ENCODE assay signal across 20 cellular contexts in the genomic region with DNA sequence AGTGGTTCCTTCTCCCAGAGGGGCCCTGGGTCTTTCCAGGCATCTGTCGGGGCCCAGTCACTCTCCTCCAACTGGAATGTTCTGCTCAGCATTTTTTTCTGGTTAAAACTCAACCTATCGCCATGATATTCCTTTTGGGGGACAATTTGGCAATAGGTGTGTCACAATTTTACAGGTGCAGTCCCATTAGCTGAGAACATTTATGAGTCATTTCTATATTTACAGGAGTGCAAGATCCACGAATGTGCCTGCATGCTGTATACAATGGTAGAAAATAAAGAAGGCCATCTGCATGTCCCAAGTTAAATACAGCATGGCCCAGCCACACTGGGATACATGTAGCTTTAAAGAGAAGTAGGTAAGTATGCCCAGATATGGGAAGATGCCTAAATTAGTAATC. TPM values are rescaled to one million over a fixed set of nuclear protein-coding genes. Genes with fewer than 3 reads are reported as not detected.
DNase-seq lines count a peak whose midpoint lies in the region; ATAC-seq and TF ChIP-seq lines count a peak whose summit lies in the region.
"Had no signal": no experiment of that assay in that cellular context is flagged by ENCODE, and none has a peak within 500 bp of the region (broad histone marks: within the 10 kb centered on the region; RNA-seq: fewer than 3 reads in every experiment).

No MANE protein-coding gene starts in this region.

- H3K4me3 Mint-ChIP-seq in activated naive CD8-positive, alpha-beta T cell = no peak overlapping the region
- H3K4me3 Mint-ChIP-seq in activated naive CD8-positive, alpha-beta T cell treated with anti-CD3 and anti-CD28 coated beads, Interleukin-2, amount 50 U/mL, for 24 hours = no peak overlapping the region
- H3K4me3 Mint-ChIP-seq in T-helper 17 cell (no peak overlapping the region), immature natural killer cell (peak overlapping the region; percentile 45 to 89 (median 72))
- H3K4me3 Mint-ChIP-seq: neural progenitor cell had no signal

- H3K4me3 ChIP-seq in stomach = no peak overlapping the region
- H3K4me3 ChIP-seq: dorsolateral prefrontal cortex, left ventricle myocardium inferior, neural progenitor cell, SK-N-MC had no signal

- WGBS in stomach, 5 donors = 64 to 72% (median 70%) methylated on average over 3 of the region's 3 CpGs

- no peak for TF ChIP-seq EP300 in stomach (IDR thresholded peaks at IDR 0.05)

- no peak for DNase-seq in activated naive CD8-positive, alpha-beta T cell treated with anti-CD3 and anti-CD28 coated beads, Interleukin-2, amount 50 U/mL, for 24 hours
- no peak for DNase-seq in T-helper 17 cell
- no peak for DNase-seq in immature natural killer cell
- DNase-seq in stomach = no peak
- DNase-seq in NCI-H1694 treated with DMSO at 0.1 percent for 48 hours (lab: John Stamatoyannopoulos, UW) = no peak
- DNase-seq: foreskin fibroblast, NCI-H1436 treated with DMSO at 0.1 percent for 48 hours, NCI-H2171, NCI-H526 treated with DMSO at 0.1 percent for 48 hours had no signal

- no peaks in the 10 kb centered on the region for H3K36me3 ChIP-seq in stomach
- H3K36me3 ChIP-seq: left ventricle myocardium inferior, neural progenitor cell had no signal

- intact Hi-C loops in stomach (cut with DNase I; ENCODE audit: low total_unique reads) = no loop called here

- no peak for ATAC-seq in activated naive CD8-positive, alpha-beta T cell treated with anti-CD3 and anti-CD28 coated beads, Interleukin-2, amount 50 U/mL, for 24 hours
- no peak for ATAC-seq in T-helper 17 cell
- ATAC-seq in GM19452 (IDR thresholded peaks at IDR 0.05; ENCODE audit: unreplicated experiment) = no peak
- no peak for ATAC-seq in HG02981 (IDR thresholded peaks at IDR 0.05; ENCODE audit: unreplicated experiment)
- ATAC-seq: HCT116 had no signal

- no peaks in the 10 kb centered on the region for H3K9me3 Mint-ChIP-seq in activated naive CD8-positive, alpha-beta T cell (ENCODE audit: low read depth)
- H3K9me3 Mint-ChIP-seq in activated naive CD8-positive, alpha-beta T cell treated with anti-CD3 and anti-CD28 coated beads, Interleukin-2, amount 50 U/mL, for 24 hours = no peaks in the 10 kb centered on the region
- no peaks in the 10 kb centered on the region for H3K9me3 Mint-ChIP-seq in immature natural killer cell

- H3K27me3 ChIP-seq in stomach = no peaks in the 10 kb centered on the region
- H3K27me3 ChIP-seq: dorsolateral prefrontal cortex, neural progenitor cell had no signal

- TF ChIP-seq CTCF in stomach (IDR thresholded peaks at IDR 0.05) = no peak

- no peak for TF ChIP-seq POLR2A in stomach (IDR thresholded peaks at IDR 0.05)

- no peaks in the 10 kb centered on the region for H3K9me3 ChIP-seq in T-helper 17 cell (ENCODE audit: control insufficient read depth, low read length, poor library complexity, severe bottlenecking)
- H3K9me3 ChIP-seq in stomach = no peaks in the 10 kb centered on the region
- H3K9me3 ChIP-seq: left ventricle myocardium inferior had no signal

- H3K27me3 Mint-ChIP-seq in activated naive CD8-positive, alpha-beta T cell = no peaks in the 10 kb centered on the region
- H3K27me3 Mint-ChIP-seq in activated naive CD8-positive, alpha-beta T cell treated with anti-CD3 and anti-CD28 coated beads, Interleukin-2, amount 50 U/mL, for 24 hours = no peaks in the 10 kb centered on the region
- H3K27me3 Mint-ChIP-seq in T-helper 17 cell (no peaks in the 10 kb centered on the region), immature natural killer cell (ENCODE audit: low read depth in 3 of 3) (peaks cover 5 to 13% (median 10%) of the 10 kb centered on the region in 3 donors)

- H3K27ac ChIP-seq in stomach = peak overlapping the region in 4 of 5 donors; percentile 31 to 59 (median 49)
- H3K27ac ChIP-seq: C4-2B, left ventricle myocardium inferior, neural progenitor cell, RWPE1, SK-N-MC had no signal

- peaks cover 97% of the 10 kb centered on the region for H3K4me1 Mint-ChIP-seq in activated naive CD8-positive, alpha-beta T cell (ENCODE audit: low read depth)
- peaks cover 95% of the 10 kb centered on the region for H3K4me1 Mint-ChIP-seq in activated naive CD8-positive, alpha-beta T cell treated with anti-CD3 and anti-CD28 coated beads, Interleukin-2, amount 50 U/mL, for 24 hours
- H3K4me1 Mint-ChIP-seq in T-helper 17 cell (peaks cover 67% of the 10 kb centered on the region), immature natural killer cell (peaks cover 100% of the 10 kb centered on the region in 2 donors)

- no peaks in the 10 kb centered on the region for H3K36me3 Mint-ChIP-seq in activated naive CD8-positive, alpha-beta T cell
- H3K36me3 Mint-ChIP-seq in activated naive CD8-positive, alpha-beta T cell treated with anti-CD3 and anti-CD28 coated beads, Interleukin-2, amount 50 U/mL, for 24 hours (ENCODE audit: low read depth) = no peaks in the 10 kb centered on the region
- H3K36me3 Mint-ChIP-seq in T-helper 17 cell (ENCODE audit: low read depth) = no peaks in the 10 kb centered on the region
- H3K36me3 Mint-ChIP-seq in immature natural killer cell = peaks cover 0 to 5% (median 4%) of the 10 kb centered on the region in 3 donors
- H3K36me3 Mint-ChIP-seq: neural progenitor cell had no signal

- peaks cover 0 to 75% (median 14%) of the 10 kb centered on the region in 4 donors for H3K4me1 ChIP-seq in stomach
- H3K4me1 ChIP-seq: left ventricle myocardium inferior, neural progenitor cell had no signal

- peak overlapping the region; percentile 67 for H3K27ac Mint-ChIP-seq in activated naive CD8-positive, alpha-beta T cell
- no peak overlapping the region for H3K27ac Mint-ChIP-seq in activated naive CD8-positive, alpha-beta T cell treated with anti-CD3 and anti-CD28 coated beads, Interleukin-2, amount 50 U/mL, for 24 hours
- H3K27ac Mint-ChIP-seq in T-helper 17 cell (peak overlapping the region; percentile 95), immature natural killer cell (peak overlapping the region; percentile 77 to 98 (median 94))
- H3K27ac Mint-ChIP-seq: neural progenitor cell, progenitor cell of endocrine pancreas had no signal

RNA-seq across cellular contexts. Expression of a gene that starts 28.8 kb away (rescaled TPM):
- total RNA-seq in T-helper 17 cell = 100 to 1,000 TPM; 250 to 312 TPM
- polyA plus RNA-seq in immature natural killer cell = 10 to 100 TPM; 45.8 to 80.6 (median 47.0) TPM
- 10 to 100 TPM; 11.1 to 43.3 (median 28.8) TPM for total RNA-seq in stomach
- 10 to 100 TPM in 1 of 3 donors, 1 to 10 TPM in 2; 4.9 to 10.9 (median 8.4) TPM for polyA plus RNA-seq in stomach

Comparison
In these comparisons a context has a peak if more than half of its experiments do, and no peak if none do; other contexts are left out.
1. H3K4me3 Mint-ChIP-seq: peak in immature natural killer cell (5 of 5); none in activated naive CD8-positive, alpha-beta T cell (single experiment), activated naive CD8-positive, alpha-beta T cell treated with anti-CD3 and anti-CD28 coated beads, Interleukin-2, amount 50 U/mL, for 24 hours (single experiment) and T-helper 17 cell (single experiment).
2. RNA of a gene that starts 28.8 kb away (total RNA-seq): 250 to 312 TPM in T-helper 17 cell; 11.1 to 43.3 TPM in stomach; every median in the first group is over 4 times any median in the second.